ENCODE assay signal across 9 cellular contexts in genomic region chr11:27296406-27296994, GRCh38.
DNase-seq lines count a peak whose midpoint lies in the region; ATAC-seq, FAIRE-seq and TF ChIP-seq lines count a peak whose summit lies in the region.
"Had no signal": no experiment of that assay in that cellular context is flagged by ENCODE, and none has a peak within 500 bp of the region (broad histone marks: within the 10 kb centered on the region; RNA-seq: fewer than 3 reads in every experiment).

No MANE protein-coding gene starts in this region.

- CTCF ChIA-PET in AG04450 (lab: Charles Lee) (interaction anchor here (0.6 to 6.8 kb wide), 66 partner anchors 11 to 388 kb away, joined by 3 to 138 read pairs (median 4); partner anchors contain the start of gene LGR4), GM12878 (lab: Yijun Ruan, JAX) (interaction anchor here (0.6 to 9.2 kb wide), 52 partner anchors 9 to 1012 kb away, joined by 3 to 209 read pairs (median 4); no protein-coding TSS in a partner anchor)

- H2AFZ ChIP-seq in GM12878 (ENCODE audit: control insufficient read depth, low read depth, low read length) = no peak overlapping the region

- H3K9ac ChIP-seq in GM12878 (ENCODE audit: control insufficient read depth, insufficient read depth, low read length) = no peak overlapping the region

- SMC1A ChIA-PET in GM12878 (lab: Charles Lee; ENCODE audit: uncharacterized antibody, unreplicated experiment) = interaction anchor here (0.6 to 9.3 kb wide), 38 partner anchors 10 to 824 kb away, joined by 3 to 179 read pairs (median 5); no protein-coding TSS in a partner anchor

- H3K4me2 ChIP-seq in GM12878 (ENCODE audit: control insufficient read depth, insufficient read depth) = no peak overlapping the region

- BruUV-seq in GM12878 (replicated peaks; lab: Mats Ljungman, UMichigan) = no TSS peak

- POLR2A ChIA-PET in AG04450 (lab: Yijun Ruan, JAX) = interaction anchor here (1.0 to 1.1 kb wide), 2 partner anchors 14 to 176 kb away, joined by 3 to 4 read pairs; partner anchors contain the start of gene LGR4
- POLR2A ChIA-PET in GM12878 (lab: Charles Lee) = interaction anchor here (0.6 to 1.7 kb wide), 4 partner anchors 43 to 112 kb away, joined by 3 to 6 read pairs (median 4); no protein-coding TSS in a partner anchor

- 11% methylated on average over 5 of the region's 5 CpGs for WGBS in GM12878 (ENCODE audit: insufficient coverage, insufficient replicate concordance, low lambda C conversion rate, missing lambda C conversion rate)

- RAD21 ChIA-PET in GM12878 (lab: Charles Lee; ENCODE audit: unreplicated experiment) = interaction anchor here (0.7 to 7.8 kb wide), 26 partner anchors 14 to 200 kb away, joined by 3 to 165 read pairs (median 5); no protein-coding TSS in a partner anchor

- peak; percentile 74 for FAIRE-seq in GM12878 (lab: Jason Lieb, UNC)

- in situ Hi-C loops in GM12878 (cut with MboI) = loop anchor here (5.0 kb wide), 1 partner anchor 109 kb away; no protein-coding TSS in a partner anchor

- intact Hi-C loops in GM12878 (cut with micrococcal nuclease; ENCODE audit: unreplicated experiment) = loop anchor here (1.0 to 10.0 kb wide), 5 partner anchors 62 to 542 kb away; no protein-coding TSS in a partner anchor
- intact Hi-C loops in left colon (cut with DNase I, micrococcal nuclease) = loop anchor here in 1 of 2 donors (2.0 to 5.0 kb wide), 2 partner anchors 114 to 191 kb away; no protein-coding TSS in a partner anchor

- TF ChIP-seq EP300 in GM12878 (IDR thresholded peaks at IDR 0.05; ENCODE audit: borderline replicate concordance in 1 of 2, control insufficient read depth in 1 of 2, low read depth in 2 of 2, low read length in 2 of 2) = no peak

- H3K4me1 ChIP-seq in GM12878 (ENCODE audit: control insufficient read depth, insufficient read depth, low read length) = no peaks in the 10 kb centered on the region

- no peaks in the 10 kb centered on the region for H3K36me3 ChIP-seq in GM12878 (ENCODE audit: control insufficient read depth in 2 of 2, insufficient read depth in 2 of 2, low read length in 1 of 2)

- ATAC-seq in GM18511 (IDR thresholded peaks at IDR 0.05; ENCODE audit: unreplicated experiment) (peak; percentile 91), HG03060 (IDR thresholded peaks at IDR 0.05; ENCODE audit: low read depth, unreplicated experiment) (peak; percentile 97), GM12878 (peak; percentile 98), left colon (peak; percentile 31)

- H3K27ac ChIP-seq in AG04450 (ENCODE audit: low read depth, low read length) = no peak overlapping the region
- no peak overlapping the region for H3K27ac ChIP-seq in GM12878 (ENCODE audit: control insufficient read depth, insufficient read depth)
- H3K27ac ChIP-seq in substantia nigra (ENCODE audit: low read depth, low read length, poor library complexity, severe bottlenecking) = no peak overlapping the region
- H3K27ac ChIP-seq: epithelial cell of prostate had no signal

- H3K79me2 ChIP-seq in GM12878 (ENCODE audit: control insufficient read depth, insufficient read depth, low read length) = no peaks in the 10 kb centered on the region

- DNase-seq in AG04450 (ENCODE audit: low read depth, low spot score) (no peak), NCI-H2196 treated with DMSO at 0.1 percent for 48 hours (lab: John Stamatoyannopoulos, UW; ENCODE audit: unreplicated experiment) (peak; percentile 33), GM12878 (ENCODE audit: low read depth, low spot score) (no peak), left colon (no peak), substantia nigra (lab: John Stamatoyannopoulos, UW) (no peak), foreskin melanocyte (no peak)

- peak; percentile 69 for TF ChIP-seq RAD21 in GM12878 (IDR thresholded peaks at IDR 0.05; ENCODE audit: insufficient read depth, low read depth, low read length)

- TF ChIP-seq CTCF in AG04450 (IDR thresholded peaks at IDR 0.05; ENCODE audit: low read depth, low read length) = peak; percentile 87
- TF ChIP-seq CTCF in GM12878 (IDR thresholded peaks at IDR 0.05 in 2 of 3, conservative IDR thresholded peaks at IDR 0.05 in 1 of 3; ENCODE audit: control insufficient read depth in 2 of 3, extremely low read depth in 1 of 3, insufficient read depth in 1 of 3, low read depth in 3 of 3, low read length in 3 of 3) = peak; percentile 63 to 67 (median 63)

- no peaks in the 10 kb centered on the region for H4K20me1 ChIP-seq in GM12878 (ENCODE audit: control insufficient read depth, insufficient read depth)

- no peaks in the 10 kb centered on the region for H3K9me3 ChIP-seq in AG04450 (ENCODE audit: control insufficient read depth, insufficient read depth, low read length)
- H3K9me3 ChIP-seq in GM12878 (replicated peaks; ENCODE audit: control insufficient read depth, insufficient read depth, low read length) = no peaks in the 10 kb centered on the region; the same call in 2 of the 3 replicates

- H3K27me3 ChIP-seq in AG04450 (ENCODE audit: control insufficient read depth, insufficient read depth, low read length) = no peaks in the 10 kb centered on the region
- no peaks in the 10 kb centered on the region for H3K27me3 ChIP-seq in GM12878 (replicated peaks in 1 of 2; ENCODE audit: control insufficient read depth in 2 of 2, insufficient read depth in 2 of 2, low read length in 1 of 2)

- H3K4me3 ChIP-seq in AG04450 (ENCODE audit: low read depth, low read length) (no peak overlapping the region), GM12878 (no peak overlapping the region)

- TF ChIP-seq POLR2A in GM12878 (IDR thresholded peaks at IDR 0.05; ENCODE audit: low read depth, low read length) = no peak

TF ChIP-seq in GM12878, 131 proteins besides CTCF, POLR2A, EP300 and RAD21 (continues in another document):
- TF ChIP-seq HDAC6 (IDR thresholded peaks at IDR 0.05; ENCODE audit: unreplicated experiment) (no peak), RAD51 (IDR thresholded peaks at IDR 0.05) (peak; percentile 65), PML (IDR thresholded peaks at IDR 0.05; ENCODE audit: low read length) (no peak), ZNF592 (IDR thresholded peaks at IDR 0.05) (0 out of 2 replicates have a peak, but pooled peaks have one; percentile 50), HDGF (IDR thresholded peaks at IDR 0.05) (no peak), SUPT20H (IDR thresholded peaks at IDR 0.05; ENCODE audit: borderline replicate concordance, control insufficient read depth, low read depth, low read length) (no peak), SRF (IDR thresholded peaks at IDR 0.05; ENCODE audit: low read depth in 2 of 2, low read length in 2 of 2) (no peak), HSF1 (IDR thresholded peaks at IDR 0.05; ENCODE audit: low read depth, low read length) (no peak), CBX5 (IDR thresholded peaks at IDR 0.05; ENCODE audit: low read depth) (no peak), MTA2 (IDR thresholded peaks at IDR 0.05; ENCODE audit: low read depth) (no peak), MLLT1 (IDR thresholded peaks at IDR 0.05) (no peak)

Comparison
In these comparisons a context has a peak if more than half of its experiments do, and no peak if none do; other contexts are left out.
1. ATAC-seq: peak in every context shown above with its lines; median percentile 98 in GM12878; 97 in HG03060; 91 in GM18511; 31 in left colon.